In the genomic region with DNA sequence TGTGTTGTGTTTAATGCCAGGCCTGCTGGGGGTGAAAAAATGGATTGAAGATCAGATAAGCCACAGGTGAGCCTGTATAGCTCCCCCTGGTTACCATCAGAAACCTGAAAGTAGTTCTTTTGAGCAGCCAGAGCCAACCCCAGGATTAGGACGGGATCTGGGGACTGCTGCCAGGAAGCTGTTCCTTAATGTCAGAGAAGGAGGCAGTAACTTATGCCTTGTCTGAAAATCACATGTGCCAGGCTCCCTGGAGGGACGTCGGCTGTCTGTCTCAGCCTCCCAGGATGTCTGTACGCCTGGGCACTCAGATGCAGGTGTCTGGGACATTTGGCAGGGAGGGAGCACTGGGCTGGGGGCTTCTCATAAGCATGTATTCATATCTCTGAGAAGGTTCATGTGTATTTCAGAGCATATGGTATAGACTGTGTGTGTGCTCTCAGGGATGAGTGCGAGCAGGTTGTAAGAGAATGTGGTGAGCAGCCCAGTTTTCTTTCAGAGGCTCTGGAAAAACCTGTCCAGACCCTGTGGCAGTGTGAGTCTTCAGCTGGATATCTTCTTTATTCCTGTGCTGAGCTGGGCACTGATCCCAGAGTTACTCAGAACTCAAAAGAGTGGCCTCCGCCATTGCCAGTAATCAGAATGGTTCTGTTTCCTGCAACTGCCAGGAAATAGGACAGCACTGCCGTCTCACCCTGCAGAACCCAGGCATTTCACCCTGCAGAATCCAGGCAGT, we compare ENCODE assay signal across 1 cellular context.
TF ChIP-seq lines count a peak whose summit lies in the region.

No MANE protein-coding gene starts in this region.

TF ChIP-seq in HepG2, 621 proteins besides CTCF, POLR2A, EP300 and RAD21:
- TF ChIP-seq ZNF292 (CRISPR knock-in tag; IDR thresholded peaks at IDR 0.05; ENCODE audit: borderline replicate concordance, low read depth) (no peak), ZBTB38 (CRISPR knock-in tag; IDR thresholded peaks at IDR 0.05) (no peak), RFXANK (CRISPR knock-in tag; IDR thresholded peaks at IDR 0.05) (no peak), SNAPC2 (CRISPR knock-in tag; IDR thresholded peaks at IDR 0.05) (no peak), MNT (IDR thresholded peaks at IDR 0.05) (no peak), ZIK1 (CRISPR knock-in tag; IDR thresholded peaks at IDR 0.05; ENCODE audit: borderline replicate concordance, low read depth) (no peak)
